Comparison of ENCODE assay signal across 13 cellular contexts in the genomic region with DNA sequence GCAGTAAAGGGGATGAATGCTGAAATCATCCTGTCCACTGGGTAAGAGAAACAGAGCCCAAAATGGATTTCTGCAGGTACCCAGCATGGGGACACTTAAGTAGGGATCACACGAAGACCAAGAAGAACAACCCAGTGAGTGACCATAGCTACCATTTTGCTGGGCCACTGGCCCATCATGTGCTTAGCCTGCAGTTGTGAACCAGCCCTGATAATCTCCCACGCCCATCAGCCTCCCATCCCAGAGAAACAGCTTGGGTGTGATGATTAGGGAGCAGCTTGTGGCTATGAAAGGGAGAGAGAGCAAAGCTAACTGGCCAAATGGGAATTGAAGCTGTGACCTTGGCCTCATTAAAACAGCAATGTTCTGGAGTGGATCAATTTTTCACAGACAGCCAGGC.
DNase-seq lines count a peak whose midpoint lies in the region; ATAC-seq, FAIRE-seq and TF ChIP-seq lines count a peak whose summit lies in the region.
"Had no signal": no experiment of that assay in that cellular context is flagged by ENCODE, and none has a peak within 500 bp of the region (broad histone marks: within the 10 kb centered on the region; RNA-seq: fewer than 3 reads in every experiment).

No MANE protein-coding gene starts in this region.

- peak; percentile 24 for DNase-seq in NCI-H2227 (lab: John Stamatoyannopoulos, UW; ENCODE audit: unreplicated experiment)
- DNase-seq in OCI-M1 (lab: John Stamatoyannopoulos, UW), result peak; percentile 33
- no peak for DNase-seq in NCI-H1092 treated with DMSO at 0.1 percent for 48 hours (lab: John Stamatoyannopoulos, UW)
- no peak for DNase-seq in activated effector memory CD4-positive, alpha-beta T cell treated with Interleukin-2 at 50 U/mL for 16 hours
- DNase-seq in activated CD4-positive, alpha-beta T cell treated with anti-CD3 and anti-CD28 coated beads for 4 hours, result no peak
- DNase-seq: AML-193, DND-41, NCI-H1105 treated with DMSO at 0.1 percent for 48 hours, NCI-H187, NCI-H774 had no signal

- peak; percentile 90 for FAIRE-seq in endometrium (lab: Jason Lieb, UNC)

- no peak for ATAC-seq in SK-N-SH treated with all-trans-retinoic acid at 6 μM for 48 hours
- ATAC-seq: Panc1 had no signal

TF ChIP-seq in SK-N-SH treated with all-trans-retinoic acid at 6 μM for 48 hours, 23 proteins besides CTCF, POLR2A, EP300 and RAD21:
- TF ChIP-seq ZFP3 (CRISPR knock-in tag; IDR thresholded peaks at IDR 0.05) (no peak), OSR1 (CRISPR knock-in tag; IDR thresholded peaks at IDR 0.05) (no peak), RARB (CRISPR knock-in tag; IDR thresholded peaks at IDR 0.05) (no peak), TOX (CRISPR knock-in tag; IDR thresholded peaks at IDR 0.05; ENCODE audit: borderline replicate concordance) (no peak)

Comparison
In these comparisons a context has a peak if more than half of its experiments do, and no peak if none do; other contexts are left out.
1. DNase-seq: peak in NCI-H2227 (single experiment) and OCI-M1 (single experiment); none in NCI-H1092 treated with DMSO at 0.1 percent for 48 hours (single experiment), activated effector memory CD4-positive, alpha-beta T cell treated with Interleukin-2 at 50 U/mL for 16 hours (single experiment) and activated CD4-positive, alpha-beta T cell treated with anti-CD3 and anti-CD28 coated beads for 4 hours (0 of 2).